Comparison of ENCODE assay signal across 1 cellular context in the genomic region with DNA sequence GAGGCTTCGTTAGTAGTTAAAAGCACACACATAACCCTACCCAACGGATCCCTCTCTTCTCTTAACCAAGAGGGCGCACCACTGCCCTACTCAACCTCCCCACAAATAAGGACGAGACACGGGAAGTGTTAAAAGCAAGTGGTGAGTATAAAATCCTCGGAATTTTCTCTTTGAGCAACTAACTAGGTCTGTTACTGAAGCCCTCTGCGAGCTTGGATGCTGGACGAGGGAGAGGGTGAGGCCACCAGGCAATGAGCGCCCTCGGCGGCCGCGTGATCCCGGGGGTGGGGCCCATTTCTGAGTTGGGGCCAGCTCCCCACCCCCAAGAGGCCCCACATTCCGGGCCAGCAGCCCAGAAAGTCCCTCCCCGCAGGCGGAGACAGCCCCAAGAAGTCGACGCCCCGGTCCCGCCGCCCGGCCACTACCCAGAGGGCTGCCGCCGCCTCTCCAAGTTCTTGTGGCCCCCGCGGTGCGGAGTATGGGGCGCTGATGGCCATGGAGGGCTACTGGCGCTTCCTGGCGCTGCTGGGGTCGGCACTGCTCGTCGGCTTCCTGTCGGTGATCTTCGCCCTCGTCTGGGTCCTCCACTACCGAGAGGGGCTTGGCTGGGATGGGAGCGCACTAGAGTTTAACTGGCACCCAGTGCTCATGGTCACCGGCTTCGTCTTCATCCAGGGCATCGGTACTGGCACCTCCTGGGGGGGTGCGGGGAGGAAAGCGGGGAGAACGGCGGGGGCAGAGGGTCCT.
TF ChIP-seq lines count a peak whose summit lies in the region.

A gene with protein sequence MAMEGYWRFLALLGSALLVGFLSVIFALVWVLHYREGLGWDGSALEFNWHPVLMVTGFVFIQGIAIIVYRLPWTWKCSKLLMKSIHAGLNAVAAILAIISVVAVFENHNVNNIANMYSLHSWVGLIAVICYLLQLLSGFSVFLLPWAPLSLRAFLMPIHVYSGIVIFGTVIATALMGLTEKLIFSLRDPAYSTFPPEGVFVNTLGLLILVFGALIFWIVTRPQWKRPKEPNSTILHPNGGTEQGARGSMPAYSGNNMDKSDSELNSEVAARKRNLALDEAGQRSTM (plus strand): TSS at position 418 of the 747 bp plus-strand sequence. CDS start 72 bp downstream, at position 490.

TF ChIP-seq in IMR-90, 13 proteins besides CTCF, POLR2A, EP300 and RAD21:
- no peak for TF ChIP-seq RFX5 (IDR thresholded peaks at IDR 0.05; ENCODE audit: low read depth, low read length)
- no peak for TF ChIP-seq MAFK (IDR thresholded peaks at IDR 0.05; ENCODE audit: low read depth, low read length)
- peak; percentile 70; the same call in 1 of the 2 replicates for TF ChIP-seq MAZ (IDR thresholded peaks at IDR 0.05; ENCODE audit: borderline replicate concordance, low read depth, low read length)
- TF ChIP-seq, protein P1, sequence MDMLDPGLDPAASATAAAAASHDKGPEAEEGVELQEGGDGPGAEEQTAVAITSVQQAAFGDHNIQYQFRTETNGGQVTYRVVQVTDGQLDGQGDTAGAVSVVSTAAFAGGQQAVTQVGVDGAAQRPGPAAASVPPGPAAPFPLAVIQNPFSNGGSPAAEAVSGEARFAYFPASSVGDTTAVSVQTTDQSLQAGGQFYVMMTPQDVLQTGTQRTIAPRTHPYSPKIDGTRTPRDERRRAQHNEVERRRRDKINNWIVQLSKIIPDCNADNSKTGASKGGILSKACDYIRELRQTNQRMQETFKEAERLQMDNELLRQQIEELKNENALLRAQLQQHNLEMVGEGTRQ (IDR thresholded peaks at IDR 0.05; ENCODE audit: low read depth, low read length): peak; percentile 50
- TF ChIP-seq FOS (IDR thresholded peaks at IDR 0.05; ENCODE audit: low read depth, low read length): no peak
- TF ChIP-seq MXI1 (IDR thresholded peaks at IDR 0.05; ENCODE audit: borderline replicate concordance, low read depth, low read length): peak; percentile 68; the same call in 1 of the 2 replicates
- TF ChIP-seq RCOR1 (IDR thresholded peaks at IDR 0.05; ENCODE audit: insufficient replicate concordance, low read length): no peak
- TF ChIP-seq BHLHE40 (IDR thresholded peaks at IDR 0.05; ENCODE audit: low read depth, low read length): 0 out of 2 replicates have a peak, but pooled peaks have one; percentile 4
- TF ChIP-seq, protein P2, sequence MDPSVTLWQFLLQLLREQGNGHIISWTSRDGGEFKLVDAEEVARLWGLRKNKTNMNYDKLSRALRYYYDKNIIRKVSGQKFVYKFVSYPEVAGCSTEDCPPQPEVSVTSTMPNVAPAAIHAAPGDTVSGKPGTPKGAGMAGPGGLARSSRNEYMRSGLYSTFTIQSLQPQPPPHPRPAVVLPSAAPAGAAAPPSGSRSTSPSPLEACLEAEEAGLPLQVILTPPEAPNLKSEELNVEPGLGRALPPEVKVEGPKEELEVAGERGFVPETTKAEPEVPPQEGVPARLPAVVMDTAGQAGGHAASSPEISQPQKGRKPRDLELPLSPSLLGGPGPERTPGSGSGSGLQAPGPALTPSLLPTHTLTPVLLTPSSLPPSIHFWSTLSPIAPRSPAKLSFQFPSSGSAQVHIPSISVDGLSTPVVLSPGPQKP (IDR thresholded peaks at IDR 0.05; ENCODE audit: borderline replicate concordance, low read depth, low read length): no peak
- TF ChIP-seq CHD1 (IDR thresholded peaks at IDR 0.05; ENCODE audit: low read depth, low read length): no peak
- no peak for TF ChIP-seq CEBPB (IDR thresholded peaks at IDR 0.05; ENCODE audit: low read depth, low read length)
- no peak for TF ChIP-seq SMC3 (IDR thresholded peaks at IDR 0.05; ENCODE audit: low read depth, low read length)
- TF ChIP-seq NFE2L2 (IDR thresholded peaks at IDR 0.05; ENCODE audit: low read depth, low read length): no peak
